17 cellular contexts compared by ENCODE assay signal in genomic region chr1:54017979-54018378, GRCh38. TPM values are rescaled to one million over a fixed set of nuclear protein-coding genes. Genes with fewer than 3 reads are reported as not detected.
DNase-seq lines count a peak whose midpoint lies in the region; ATAC-seq and TF ChIP-seq lines count a peak whose summit lies in the region.
"Had no signal": no experiment of that assay in that cellular context is flagged by ENCODE, and none has a peak within 500 bp of the region (broad histone marks: within the 10 kb centered on the region; RNA-seq: fewer than 3 reads in every experiment).

Gene LDLRAD1, minus strand, starts transcription at chr1:54018186. Its CDS starts 74 bp downstream, at chr1:54018112.

- no peaks in the 10 kb centered on the region for H3K36me3 Mint-ChIP-seq in stimulated activated naive B cell treated with anti-CD40 and anti-IgM and Interleukin-4, amounts not matched to agents 10 μg/mL and 1 μg/mL and 100 μg/mL, for 72 hours

- no peak within 1 kb of the TSS for H3K4me3 Mint-ChIP-seq in stimulated activated naive B cell treated with anti-CD40 and anti-IgM and Interleukin-4, amounts not matched to agents 10 μg/mL and 1 μg/mL and 100 μg/mL, for 72 hours
- H3K4me3 Mint-ChIP-seq: CD4-positive, alpha-beta T cell had no signal

- no peak for TF ChIP-seq POLR2A in stomach (IDR thresholded peaks at IDR 0.05)

- peaks cover 0 to 12% (median 7%) of the 10 kb centered on the region in 4 donors for H3K4me1 ChIP-seq in stomach
- H3K4me1 ChIP-seq: psoas muscle had no signal

- H3K4me3 ChIP-seq in stomach, result no peak within 1 kb of the TSS
- H3K4me3 ChIP-seq: psoas muscle, thyroid gland had no signal

- H3K27me3 ChIP-seq in stomach, result peaks cover 0 to 22% (median 0%) of the 10 kb centered on the region in 3 donors
- H3K27me3 ChIP-seq: thyroid gland had no signal

- TF ChIP-seq CTCF in stomach (IDR thresholded peaks at IDR 0.05), result no peak

- WGBS in stomach, 5 donors, result 23 to 50% (median 32%) methylated on average over 4 to 6 of the region's 6 CpGs

- no peaks in the 10 kb centered on the region for H3K4me1 Mint-ChIP-seq in stimulated activated naive B cell treated with anti-CD40 and anti-IgM and Interleukin-4, amounts not matched to agents 10 μg/mL and 1 μg/mL and 100 μg/mL, for 72 hours

- H3K36me3 ChIP-seq in stomach, result no peaks in the 10 kb centered on the region
- H3K36me3 ChIP-seq: thyroid gland had no signal

- no peaks in the 10 kb centered on the region for H3K9me3 ChIP-seq in stomach
- H3K9me3 ChIP-seq: psoas muscle, thyroid gland had no signal

- H3K9me3 Mint-ChIP-seq in stimulated activated naive B cell treated with anti-CD40 and anti-IgM and Interleukin-4, amounts not matched to agents 10 μg/mL and 1 μg/mL and 100 μg/mL, for 72 hours, result no peaks in the 10 kb centered on the region
- H3K9me3 Mint-ChIP-seq: CD4-positive, alpha-beta T cell had no signal

- intact Hi-C loops in left colon (cut with DNase I, micrococcal nuclease), result no loop called here
- intact Hi-C loops in stomach (cut with DNase I; ENCODE audit: low total_unique reads), result no loop called here

- H3K27ac ChIP-seq in stomach, result peak within 1 kb of the TSS in 2 of 5 donors; percentile 58 to 72
- H3K27ac ChIP-seq: psoas muscle, thyroid gland had no signal

- no peak within 1 kb of the TSS for H3K27ac Mint-ChIP-seq in stimulated activated naive B cell treated with anti-CD40 and anti-IgM and Interleukin-4, amounts not matched to agents 10 μg/mL and 1 μg/mL and 100 μg/mL, for 72 hours
- H3K27ac Mint-ChIP-seq: CD4-positive, alpha-beta T cell had no signal

- ATAC-seq in left colon (peak; percentile 85), HG03139 (IDR thresholded peaks at IDR 0.05; ENCODE audit: unreplicated experiment) (no peak)
- ATAC-seq in stimulated activated naive B cell treated with anti-CD40 and anti-IgM and Interleukin-4, amounts not matched to agents 10 μg/mL and 1 μg/mL and 100 μg/mL, for 72 hours (replicated peaks), result no peak

- H3K27me3 Mint-ChIP-seq in stimulated activated naive B cell treated with anti-CD40 and anti-IgM and Interleukin-4, amounts not matched to agents 10 μg/mL and 1 μg/mL and 100 μg/mL, for 72 hours, result peaks cover 14 to 18% of the 10 kb centered on the region in 2 donors
- H3K27me3 Mint-ChIP-seq: CD4-positive, alpha-beta T cell had no signal

- TF ChIP-seq EP300 in stomach (IDR thresholded peaks at IDR 0.05), result no peak

- DNase-seq in DMS153 (lab: John Stamatoyannopoulos, UW), result peak; percentile 13
- no peak for DNase-seq in DMS153 treated with DMSO at 0.1 percent for 48 hours (lab: John Stamatoyannopoulos, UW; ENCODE audit: unreplicated experiment)
- DNase-seq in SW480 (ENCODE audit: low spot score), result peak; percentile 46
- DNase-seq in left colon, result peak; percentile 42 to 54
- DNase-seq in stomach, result peak; percentile 51
- no peak for DNase-seq in stimulated activated naive B cell treated with anti-CD40 and anti-IgM and Interleukin-4, amounts not matched to agents 10 μg/mL and 1 μg/mL and 100 μg/mL, for 72 hours
- DNase-seq in NOMO-1 treated with dmso at 0.1 percent for 144 hours (lab: John Stamatoyannopoulos, UW; ENCODE audit: unreplicated experiment), result no peak
- DNase-seq: activated gamma-delta T cell; CD4-positive, alpha-beta T cell; GDM1; NCI-H2171 treated with DMSO at 0.1 percent for 48 hours; psoas muscle; thyroid gland had no signal

RNA-seq across cellular contexts. Expression of gene LDLRAD1, which starts in this region (rescaled TPM):
- total RNA-seq in left colon (not detected), stomach (not detected)
- under 1 TPM in 2 of 3 donors, not detected in 1; 0.12 to 0.40 TPM for polyA plus RNA-seq in stomach
- total RNA-seq: A172; CD4-positive, alpha-beta T cell; fibroblast of villous mesenchyme; psoas muscle; SK-MEL-5; thyroid gland had no signal
- polyA plus RNA-seq: psoas muscle had no signal

Comparison
In these comparisons a context has a peak if more than half of its experiments do, and no peak if none do; other contexts are left out.
1. DNase-seq: peak in DMS153 (single experiment) and SW480 (single experiment); none in DMS153 treated with DMSO at 0.1 percent for 48 hours (single experiment), stimulated activated naive B cell treated with anti-CD40 and anti-IgM and Interleukin-4, amounts not matched to agents 10 μg/mL and 1 μg/mL and 100 μg/mL, for 72 hours (single experiment) and NOMO-1 treated with dmso at 0.1 percent for 144 hours (single experiment).
2. Peak in DNase-seq and ATAC-seq in left colon; RNA of the gene not detected or under 1 TPM.
3. Peak in DNase-seq in stomach; RNA of the gene not detected or under 1 TPM.